In genomic region chr2:181458881-181459280, GRCh38 we compare ENCODE assay signal across 11 cellular contexts. TPM values are rescaled to one million over a fixed set of nuclear protein-coding genes. Genes with fewer than 3 reads are reported as not detected.
DNase-seq lines count a peak whose midpoint lies in the region; TF ChIP-seq lines count a peak whose summit lies in the region.
"Had no signal": no experiment of that assay in that cellular context is flagged by ENCODE, and none has a peak within 500 bp of the region (broad histone marks: within the 10 kb centered on the region; RNA-seq: fewer than 3 reads in every experiment).

No MANE protein-coding gene starts in this region.

- BruUV-seq in mammary epithelial cell (replicated peaks; lab: Mats Ljungman, UMichigan), result no TSS peak

- H3K9me3 ChIP-seq in MM.1S (replicated peaks; ENCODE audit: insufficient read depth, low read length) (no peaks in the 10 kb centered on the region), mammary epithelial cell (replicated peaks; ENCODE audit: insufficient read depth, low read length) (no peaks in the 10 kb centered on the region), neutrophil (no peaks in the 10 kb centered on the region)

- intact Hi-C loops in mammary epithelial cell (cut with micrococcal nuclease), result loop anchor here (5.0 kb wide), 3 partner anchors 282 to 1332 kb away; no protein-coding TSS in a partner anchor

- H3K36me3 ChIP-seq in GM06990 (ENCODE audit: control insufficient read depth, insufficient read depth, low read length), result no peaks in the 10 kb centered on the region; the same call in 1 of the 2 replicates
- no peaks in the 10 kb centered on the region for H3K36me3 ChIP-seq in MM.1S (replicated peaks; ENCODE audit: insufficient read depth, low read length)
- H3K36me3 ChIP-seq in mammary epithelial cell (ENCODE audit: insufficient read depth, low read length), result no peaks in the 10 kb centered on the region
- H3K36me3 ChIP-seq in neutrophil, result no peaks in the 10 kb centered on the region

- no peak for DNase-seq in GM06990 (ENCODE audit: extremely low read depth, insufficient read length)
- no peak for DNase-seq in MM.1S
- DNase-seq in mammary epithelial cell, result peak; percentile 8
- DNase-seq in NCI-H2196 (lab: John Stamatoyannopoulos, UW; ENCODE audit: unreplicated experiment), result no peak
- no peak for DNase-seq in hypothalamus (lab: John Stamatoyannopoulos, UW)
- DNase-seq in stimulated activated CD4-positive, alpha-beta T cell treated with anti-CD3 and anti-CD28 coated beads, Interleukin-4, amount 100 ng/mL, for 4 hours, result no peak
- DNase-seq in T-helper 9 cell, result no peak
- DNase-seq: activated CD4-positive, alpha-beta T cell treated with anti-CD3 and anti-CD28 coated beads, Interleukin-2, amount 50 U/mL, for 1 hour; effector CD4-positive, alpha-beta T cell; left ventricle myocardium superior had no signal

- H3K4me3 ChIP-seq in GM06990 (replicated peaks; ENCODE audit: low read depth, low read length) (peak overlapping the region; percentile 82), MM.1S (ENCODE audit: low read length) (peak overlapping the region; percentile 89), mammary epithelial cell (replicated peaks in 1 of 3; ENCODE audit: insufficient read depth in 1 of 3, low read depth in 2 of 3, low read length in 3 of 3) (peak overlapping the region in 2 of 3 experiments; percentile 57 to 70), neutrophil (ENCODE audit: low read depth in 1 of 2, low read length in 1 of 2) (peak overlapping the region; percentile 77 to 78)

- H4K20me1 ChIP-seq in MM.1S (ENCODE audit: insufficient read depth, low read length) (no peaks in the 10 kb centered on the region), mammary epithelial cell (ENCODE audit: insufficient read depth, low read length) (no peaks in the 10 kb centered on the region)

- no peaks in the 10 kb centered on the region for H3K9me2 ChIP-seq in MM.1S (replicated peaks; ENCODE audit: insufficient read depth, low read length)

- no peaks in the 10 kb centered on the region for H3K27me3 ChIP-seq in GM06990 (replicated peaks; ENCODE audit: control insufficient read depth, insufficient read depth, low read length)
- H3K27me3 ChIP-seq in MM.1S (replicated peaks; ENCODE audit: insufficient read depth, low read length), result no peaks in the 10 kb centered on the region
- H3K27me3 ChIP-seq in mammary epithelial cell (ENCODE audit: insufficient read depth, low read length), result no peaks in the 10 kb centered on the region
- H3K27me3 ChIP-seq in neutrophil, result no peaks in the 10 kb centered on the region

- no peak for TF ChIP-seq CTCF in GM06990 (IDR thresholded peaks at IDR 0.05; ENCODE audit: insufficient read depth, low read length, poor library complexity, severe bottlenecking)
- TF ChIP-seq CTCF in MM.1S (IDR thresholded peaks at IDR 0.05; ENCODE audit: low read length), result no peak
- TF ChIP-seq CTCF in mammary epithelial cell (conservative IDR thresholded peaks at IDR 0.05 in 1 of 2, IDR thresholded peaks at IDR 0.05 in 1 of 2; ENCODE audit: extremely low read depth in 1 of 2, insufficient read depth in 1 of 2, low read depth in 1 of 2, low read length in 2 of 2), result no peak
- TF ChIP-seq CTCF in neutrophil (IDR thresholded peaks at IDR 0.05), result no peak

- no peak overlapping the region for H2AFZ ChIP-seq in MM.1S (ENCODE audit: low read length)
- no peak overlapping the region for H2AFZ ChIP-seq in mammary epithelial cell (ENCODE audit: low read depth, low read length)

- H3K4me2 ChIP-seq in MM.1S (ENCODE audit: low read depth, low read length) (peak overlapping the region; percentile 84), mammary epithelial cell (ENCODE audit: insufficient read depth, low read depth, low read length) (peak overlapping the region; percentile 89)

- 100% methylated on average over 1 of the region's 1 CpG for WGBS in mammary epithelial cell (ENCODE audit: low coverage, missing lambda C conversion rate)

- H3K4me1 ChIP-seq in MM.1S (ENCODE audit: low read length) (peaks cover 44% of the 10 kb centered on the region), mammary epithelial cell (ENCODE audit: insufficient read depth, low read length) (peaks cover 17% of the 10 kb centered on the region), neutrophil (ENCODE audit: control insufficient read depth in 1 of 2, insufficient read depth in 1 of 2, low read depth in 1 of 2, low read length in 1 of 2) (peaks cover 70 to 77% of the 10 kb centered on the region in 2 experiments)

- H3K9ac ChIP-seq in MM.1S (ENCODE audit: low read length), result peak overlapping the region; percentile 90
- H3K9ac ChIP-seq in mammary epithelial cell (ENCODE audit: insufficient read depth, low read length), result no peak overlapping the region

- peaks cover 14% of the 10 kb centered on the region for H3F3A ChIP-seq in MM.1S (ENCODE audit: insufficient read depth, low read length)

- dilution Hi-C loops in mammary epithelial cell (cut with HindIII; ENCODE audit: low sequenced_read_pairs), result loop anchor here (25.0 kb wide), 1 partner anchor 372 kb away; no protein-coding TSS in a partner anchor

- in situ Hi-C loops in mammary epithelial cell (cut with MboI; ENCODE audit: low sequenced_read_pairs in 2 of 2), result loop anchor here (25.0 kb wide), 2 partner anchors 347 to 1347 kb away; no protein-coding TSS in a partner anchor

- H3K79me2 ChIP-seq in MM.1S (ENCODE audit: low read length) (peaks cover 66% of the 10 kb centered on the region), mammary epithelial cell (ENCODE audit: insufficient read depth, low read length) (no peaks in the 10 kb centered on the region)

- H3K27ac ChIP-seq in MM.1S (ENCODE audit: low read length) (peak overlapping the region; percentile 93; the same call in 1 of the 2 replicates), mammary epithelial cell (ENCODE audit: insufficient read depth, low read depth, low read length) (no peak overlapping the region), neutrophil (peak overlapping the region; percentile 77)

- CTCF ChIA-PET in mammary epithelial cell (lab: Charles Lee; ENCODE audit: low non-redundant PET), result no interaction called here

RNA-seq across cellular contexts. Expression of gene ITGA4, which starts 1.7 kb away (rescaled TPM):
- total RNA-seq in mammary epithelial cell, result 10 to 100 TPM; 24.9 to 59.7 TPM
- 8.7 TPM for polyA plus RNA-seq in mammary epithelial cell
- 35.5 TPM for polyA minus RNA-seq in mammary epithelial cell
